ENCODE assay signal across 1 cellular context in the genomic region with DNA sequence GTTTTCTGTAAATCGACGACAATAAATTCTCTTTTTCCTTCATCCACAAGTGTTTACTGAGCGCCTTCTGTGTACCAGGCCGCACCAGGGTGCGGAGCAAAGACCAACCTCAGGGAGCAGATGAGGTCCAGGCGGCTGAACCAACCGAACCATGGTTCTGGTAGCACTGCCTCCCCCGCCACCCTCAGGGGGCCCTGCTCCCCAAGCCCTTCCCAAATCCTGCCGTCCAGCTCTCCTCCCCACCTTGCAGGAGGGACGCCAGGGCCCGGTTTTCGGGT.
TF ChIP-seq lines count a peak whose summit lies in the region.

No MANE protein-coding gene starts in this region.

TF ChIP-seq in IMR-90, 13 proteins besides CTCF, POLR2A, EP300 and RAD21:
- TF ChIP-seq FOS (IDR thresholded peaks at IDR 0.05; ENCODE audit: low read depth, low read length), result no peak
- TF ChIP-seq CHD1 (IDR thresholded peaks at IDR 0.05; ENCODE audit: low read depth, low read length), result no peak
- no peak for TF ChIP-seq MAZ (IDR thresholded peaks at IDR 0.05; ENCODE audit: borderline replicate concordance, low read depth, low read length)
- no peak for TF ChIP-seq MAFK (IDR thresholded peaks at IDR 0.05; ENCODE audit: low read depth, low read length)
- no peak for TF ChIP-seq NFE2L2 (IDR thresholded peaks at IDR 0.05; ENCODE audit: low read depth, low read length)
- no peak for TF ChIP-seq RCOR1 (IDR thresholded peaks at IDR 0.05; ENCODE audit: insufficient replicate concordance, low read length)
- TF ChIP-seq, protein P1, sequence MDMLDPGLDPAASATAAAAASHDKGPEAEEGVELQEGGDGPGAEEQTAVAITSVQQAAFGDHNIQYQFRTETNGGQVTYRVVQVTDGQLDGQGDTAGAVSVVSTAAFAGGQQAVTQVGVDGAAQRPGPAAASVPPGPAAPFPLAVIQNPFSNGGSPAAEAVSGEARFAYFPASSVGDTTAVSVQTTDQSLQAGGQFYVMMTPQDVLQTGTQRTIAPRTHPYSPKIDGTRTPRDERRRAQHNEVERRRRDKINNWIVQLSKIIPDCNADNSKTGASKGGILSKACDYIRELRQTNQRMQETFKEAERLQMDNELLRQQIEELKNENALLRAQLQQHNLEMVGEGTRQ (IDR thresholded peaks at IDR 0.05; ENCODE audit: low read depth, low read length), result no peak
- no peak for TF ChIP-seq RFX5 (IDR thresholded peaks at IDR 0.05; ENCODE audit: low read depth, low read length)
- no peak for TF ChIP-seq SMC3 (IDR thresholded peaks at IDR 0.05; ENCODE audit: low read depth, low read length)
- TF ChIP-seq, protein P2, sequence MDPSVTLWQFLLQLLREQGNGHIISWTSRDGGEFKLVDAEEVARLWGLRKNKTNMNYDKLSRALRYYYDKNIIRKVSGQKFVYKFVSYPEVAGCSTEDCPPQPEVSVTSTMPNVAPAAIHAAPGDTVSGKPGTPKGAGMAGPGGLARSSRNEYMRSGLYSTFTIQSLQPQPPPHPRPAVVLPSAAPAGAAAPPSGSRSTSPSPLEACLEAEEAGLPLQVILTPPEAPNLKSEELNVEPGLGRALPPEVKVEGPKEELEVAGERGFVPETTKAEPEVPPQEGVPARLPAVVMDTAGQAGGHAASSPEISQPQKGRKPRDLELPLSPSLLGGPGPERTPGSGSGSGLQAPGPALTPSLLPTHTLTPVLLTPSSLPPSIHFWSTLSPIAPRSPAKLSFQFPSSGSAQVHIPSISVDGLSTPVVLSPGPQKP (IDR thresholded peaks at IDR 0.05; ENCODE audit: borderline replicate concordance, low read depth, low read length), result no peak
- TF ChIP-seq CEBPB (IDR thresholded peaks at IDR 0.05; ENCODE audit: low read depth, low read length), result no peak
- TF ChIP-seq BHLHE40 (IDR thresholded peaks at IDR 0.05; ENCODE audit: low read depth, low read length), result no peak
- TF ChIP-seq MXI1 (IDR thresholded peaks at IDR 0.05; ENCODE audit: borderline replicate concordance, low read depth, low read length), result no peak
TF ChIP-seq in IMR-90: peak in this region for 0.
